ENCODE assay signal across 27 cellular contexts in the genomic region with DNA sequence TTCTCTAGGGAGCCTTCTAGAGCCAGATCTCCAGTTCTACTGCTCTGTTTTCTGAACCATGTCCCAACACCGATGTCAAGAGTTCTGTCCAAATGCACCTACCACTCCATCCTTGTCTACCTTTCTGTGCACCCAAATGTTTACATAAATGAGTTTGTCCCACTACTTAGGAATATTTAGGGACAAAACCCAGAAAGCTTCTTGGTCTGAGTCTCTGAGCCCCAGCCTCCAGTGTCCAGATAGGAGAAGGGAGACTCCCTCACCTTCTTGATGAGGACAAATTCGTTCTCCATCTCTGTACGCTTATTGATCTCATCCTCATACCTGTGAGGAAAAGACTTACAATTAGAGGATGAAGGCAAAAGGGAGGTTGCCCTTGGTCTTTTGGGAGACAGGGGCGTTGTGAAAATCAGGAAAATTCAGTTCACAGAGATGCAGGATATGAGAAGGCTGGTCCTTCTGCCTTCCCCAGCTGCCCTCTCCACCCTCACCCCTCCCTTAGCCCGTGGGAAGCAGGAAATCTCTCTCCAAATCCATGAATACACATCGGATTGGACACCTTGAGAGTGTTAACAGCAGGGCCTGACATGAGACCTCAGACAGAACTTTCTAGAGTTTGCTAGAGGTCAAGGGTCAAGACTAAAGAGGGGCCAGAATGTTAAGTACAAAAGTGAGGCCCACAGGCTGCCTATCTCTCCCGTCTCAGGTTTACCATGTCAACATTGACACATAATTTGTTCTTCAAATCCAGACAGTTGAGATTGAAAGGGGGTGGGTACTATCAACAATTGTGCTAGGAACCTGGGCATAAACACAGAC. TPM values are rescaled to one million over a fixed set of nuclear protein-coding genes. Genes with fewer than 3 reads are reported as not detected.
A peak's percentile ranks its signal among the peaks of the same experiment; 100 is the strongest.
DNase-seq lines count a peak whose midpoint lies in the region; ATAC-seq, FAIRE-seq and TF ChIP-seq lines count a peak whose summit lies in the region.
"Had no signal": no experiment of that assay in that cellular context is flagged by ENCODE, and none has a peak within 500 bp of the region (broad histone marks: within the 10 kb centered on the region; RNA-seq: fewer than 3 reads in every experiment).

No MANE protein-coding gene starts in this region.

- H2AFZ ChIP-seq in K562 (ENCODE audit: low read depth, low read length): no peak overlapping the region

- no peak for TF ChIP-seq EP300 in K562 (IDR thresholded peaks at IDR 0.05; ENCODE audit: low read length)

- H3K9me3 ChIP-seq in cardiac muscle cell (ENCODE audit: low read depth) (no peaks in the 10 kb centered on the region), K562 (replicated peaks; ENCODE audit: control insufficient read depth, insufficient read depth, low read depth, low read length) (no peaks in the 10 kb centered on the region)
- H3K9me3 ChIP-seq: left lung, mucosa of descending colon, neutrophil, upper lobe of right lung had no signal

- H3K4me1 ChIP-seq in cardiac muscle cell (ENCODE audit: low read depth) (peaks cover 8% of the 10 kb centered on the region), K562 (replicated peaks in 1 of 2; ENCODE audit: control insufficient read depth in 2 of 2, insufficient read depth in 2 of 2, low read length in 2 of 2) (peaks cover 20 to 39% of the 10 kb centered on the region in 2 experiments)
- H3K4me1 ChIP-seq: upper lobe of right lung had no signal

- CTCF ChIA-PET in K562 (lab: Yijun Ruan, JAX; ENCODE audit: low intra/inter-chr PET ratio): interaction anchor here (1.6 kb wide), 1 partner anchor 80 kb away, joined by 7 read pairs; no protein-coding TSS in a partner anchor

- peaks cover 3% of the 10 kb centered on the region for H3K9me1 ChIP-seq in K562 (ENCODE audit: control insufficient read depth, insufficient read depth, low read length)

- H3K4me1 Mint-ChIP-seq in nephron progenitor cell (peaks cover 35% of the 10 kb centered on the region), CD14-positive monocyte (peaks cover 8% of the 10 kb centered on the region)
- peaks cover 3% of the 10 kb centered on the region for H3K4me1 Mint-ChIP-seq in activated T-cell treated with anti-CD3 and anti-CD28 coated beads, Interleukin-2, amount 50 U/mL, for 4 hours (ENCODE audit: low read depth)
- H3K4me1 Mint-ChIP-seq in activated T-cell treated with anti-CD3 and anti-CD28 coated beads, Interleukin-2, amount 50 U/mL, for 24 hours (ENCODE audit: low read depth): peaks cover 9% of the 10 kb centered on the region

- TF ChIP-seq CTCF in cardiac muscle cell (IDR thresholded peaks at IDR 0.05; ENCODE audit: low read depth, low read length) (no peak), K562 (IDR thresholded peaks at IDR 0.05 in 2 of 3, conservative IDR thresholded peaks at IDR 0.05 in 1 of 3; ENCODE audit: insufficient read depth in 2 of 3, low read depth in 1 of 3, low read length in 3 of 3) (no peak), nephron progenitor cell (IDR thresholded peaks at IDR 0.05) (no peak), CD14-positive monocyte (IDR thresholded peaks at IDR 0.05) (no peak)

- peaks cover 6% of the 10 kb centered on the region; the same call in 1 of the 2 replicates for H4K20me1 ChIP-seq in K562 (replicated peaks; ENCODE audit: control insufficient read depth, insufficient read depth, low read length)

- POLR2A ChIA-PET in K562 (lab: Yijun Ruan, JAX): interaction anchor here (1.2 to 4.2 kb wide), 2 partner anchors 15 to 50 kb away, joined by 6 to 35 read pairs; partner anchors contain the start of gene KRT18

- peaks cover 3% of the 10 kb centered on the region for H3K27me3 Mint-ChIP-seq in nephron progenitor cell (ENCODE audit: low read depth, poor library complexity)
- peaks cover 2% of the 10 kb centered on the region for H3K27me3 Mint-ChIP-seq in activated T-cell treated with anti-CD3 and anti-CD28 coated beads, Interleukin-2, amount 50 U/mL, for 4 hours (ENCODE audit: low read depth)
- no peaks in the 10 kb centered on the region for H3K27me3 Mint-ChIP-seq in activated T-cell treated with anti-CD3 and anti-CD28 coated beads, Interleukin-2, amount 50 U/mL, for 24 hours
- peaks cover 0 to 3% (median 2%) of the 10 kb centered on the region in 3 donors for H3K27me3 Mint-ChIP-seq in CD14-positive monocyte (ENCODE audit: low read depth in 3 of 3)
- H3K27me3 Mint-ChIP-seq: stimulated activated naive CD8-positive, alpha-beta T cell treated with anti-CD3 and anti-CD28 coated beads, Interleukin-15, amount 100 ng/mL, for 72 hours had no signal

- 70% methylated on average over 7 of the region's 7 CpGs for WGBS in K562 (ENCODE audit: insufficient coverage, low coverage, missing lambda C conversion rate)

- H3K9ac ChIP-seq in K562 (ENCODE audit: insufficient read depth in 1 of 2, low read depth in 2 of 2, low read length in 2 of 2): peak overlapping the region in 1 of 2 experiments; percentile 59; a peak in 1 of 4 replicates

- FAIRE-seq in K562 (lab: Jason Lieb, UNC): no peak
- FAIRE-seq: G401.6, GM18507 had no signal

- H3K9me3 Mint-ChIP-seq in nephron progenitor cell: no peaks in the 10 kb centered on the region
- no peaks in the 10 kb centered on the region for H3K9me3 Mint-ChIP-seq in activated T-cell treated with anti-CD3 and anti-CD28 coated beads, Interleukin-2, amount 50 U/mL, for 4 hours
- H3K9me3 Mint-ChIP-seq in activated T-cell treated with anti-CD3 and anti-CD28 coated beads, Interleukin-2, amount 50 U/mL, for 24 hours: no peaks in the 10 kb centered on the region
- H3K9me3 Mint-ChIP-seq in CD14-positive monocyte: peaks cover 0 to 2% (median 0%) of the 10 kb centered on the region in 7 donors
- H3K9me3 Mint-ChIP-seq: activated naive CD4-positive, alpha-beta T cell treated with anti-CD3 and anti-CD28 coated beads, Interleukin-2, amount 10 ng/mL, durations not matched to agents 7 days and 5 days; central memory CD8-positive, alpha-beta T cell; immature natural killer cell; stimulated activated naive CD8-positive, alpha-beta T cell treated with anti-CD3 and anti-CD28 coated beads, Interleukin-15, amount 100 ng/mL, for 72 hours had no signal

- H3K27me3 ChIP-seq in cardiac muscle cell: no peaks in the 10 kb centered on the region
- H3K27me3 ChIP-seq in K562 (ENCODE audit: control insufficient read depth in 2 of 2, insufficient read depth in 2 of 2, low read length in 2 of 2): no peaks in the 10 kb centered on the region
- H3K27me3 ChIP-seq: foreskin keratinocyte, upper lobe of right lung had no signal

- peaks cover 41% of the 10 kb centered on the region for H3K79me2 ChIP-seq in K562 (ENCODE audit: control insufficient read depth, insufficient read depth, low read length)

- in situ Hi-C loops in K562 (cut with MboI): no loop called here

- peak overlapping the region; percentile 46 for H3K27ac ChIP-seq in cardiac muscle cell
- no peak overlapping the region for H3K27ac ChIP-seq in K562 (ENCODE audit: extremely low read depth, low read depth, low read length)
- H3K27ac ChIP-seq: C4-2B, foreskin keratinocyte, left lung, neutrophil, upper lobe of right lung had no signal

- H3K4me3 ChIP-seq in cardiac muscle cell: no peak overlapping the region
- H3K4me3 ChIP-seq in K562: no peak overlapping the region
- H3K4me3 ChIP-seq: mucosa of descending colon, upper lobe of right lung had no signal

- DNase-seq in cardiac muscle cell (ENCODE audit: low read depth in 1 of 2, low spot score in 1 of 2): no peak
- no peak for DNase-seq in cardiac septum (ENCODE audit: low spot score)
- DNase-seq in K562 (ENCODE audit: extremely low read depth in 1 of 4, low spot score in 3 of 4): no peak
- DNase-seq in nephron progenitor cell: no peak
- no peak for DNase-seq in NCI-H146 (lab: John Stamatoyannopoulos, UW)
- no peak for DNase-seq in activated T-cell treated with anti-CD3 and anti-CD28 coated beads, Interleukin-2, amount 50 U/mL, for 4 hours
- no peak for DNase-seq in activated T-cell treated with anti-CD3 and anti-CD28 coated beads, Interleukin-2, amount 50 U/mL, for 24 hours
- DNase-seq in CD14-positive monocyte (ENCODE audit: low spot score): no peak
- DNase-seq: activated CD4-positive, CD25-positive, alpha-beta regulatory T cell treated with anti-CD3 and anti-CD28 coated beads, Interleukin-2, amount 50 U/mL, for 72 hours; activated naive CD4-positive, alpha-beta T cell treated with anti-CD3 and anti-CD28 coated beads, Interleukin-2, amount 10 ng/mL, durations not matched to agents 7 days and 5 days; activated T-cell treated with anti-CD3 and anti-CD28 coated beads, Interleukin-2, amount 50 U/mL, for 1 hour; erythroblast; foreskin keratinocyte; immature natural killer cell; left lung; NCI-H1436 treated with DMSO at 0.1 percent for 48 hours; NCI-H524; stimulated activated naive CD8-positive, alpha-beta T cell treated with anti-CD3 and anti-CD28 coated beads, Interleukin-15, amount 100 ng/mL, for 72 hours; upper lobe of right lung had no signal

- H3K36me3 ChIP-seq in cardiac muscle cell (peaks cover 47% of the 10 kb centered on the region), K562 (ENCODE audit: control insufficient read depth, insufficient read depth, low read length) (peaks cover 60% of the 10 kb centered on the region; the same call in 2 of the 3 replicates)
- H3K36me3 ChIP-seq: neutrophil, upper lobe of right lung had no signal

- TF ChIP-seq RAD21 in K562 (CRISPR knock-in tag; conservative IDR thresholded peaks at IDR 0.05 in 1 of 2, IDR thresholded peaks at IDR 0.05 in 1 of 2): no peak

- H3K27ac Mint-ChIP-seq in nephron progenitor cell (peak overlapping the region; percentile 63), CD14-positive monocyte (no peak overlapping the region)
- H3K27ac Mint-ChIP-seq in activated T-cell treated with anti-CD3 and anti-CD28 coated beads, Interleukin-2, amount 50 U/mL, for 24 hours: no peak overlapping the region
- H3K27ac Mint-ChIP-seq: activated naive CD4-positive, alpha-beta T cell treated with anti-CD3 and anti-CD28 coated beads, Interleukin-2, amount 10 ng/mL, durations not matched to agents 7 days and 5 days; immature natural killer cell had no signal

- H3K4me3 Mint-ChIP-seq in nephron progenitor cell (peak overlapping the region; percentile 11), CD14-positive monocyte (no peak overlapping the region)
- H3K4me3 Mint-ChIP-seq in activated T-cell treated with anti-CD3 and anti-CD28 coated beads, Interleukin-2, amount 50 U/mL, for 4 hours: no peak overlapping the region
- no peak overlapping the region for H3K4me3 Mint-ChIP-seq in activated T-cell treated with anti-CD3 and anti-CD28 coated beads, Interleukin-2, amount 50 U/mL, for 24 hours
- H3K4me3 Mint-ChIP-seq: activated naive CD4-positive, alpha-beta T cell treated with anti-CD3 and anti-CD28 coated beads, Interleukin-2, amount 10 ng/mL, durations not matched to agents 7 days and 5 days; central memory CD8-positive, alpha-beta T cell; immature natural killer cell; stimulated activated naive CD8-positive, alpha-beta T cell treated with anti-CD3 and anti-CD28 coated beads, Interleukin-15, amount 100 ng/mL, for 72 hours had no signal

- no peak for ATAC-seq in K562
- ATAC-seq in activated T-cell treated with anti-CD3 and anti-CD28 coated beads, Interleukin-2, amount 50 U/mL, for 4 hours: no peak
- ATAC-seq: foreskin keratinocyte; left lung; mucosa of descending colon; stimulated activated naive CD8-positive, alpha-beta T cell treated with anti-CD3 and anti-CD28 coated beads, Interleukin-15, amount 100 ng/mL, for 72 hours; upper lobe of right lung had no signal

- TSS peak; percentile 8 for BruUV-seq in K562 (replicated peaks; lab: Mats Ljungman, UMichigan)

- H3K36me3 Mint-ChIP-seq in nephron progenitor cell (ENCODE audit: low read depth) (peaks cover 29% of the 10 kb centered on the region), CD14-positive monocyte (no peaks in the 10 kb centered on the region)
- H3K36me3 Mint-ChIP-seq in activated T-cell treated with anti-CD3 and anti-CD28 coated beads, Interleukin-2, amount 50 U/mL, for 4 hours (ENCODE audit: insufficient read depth): no peaks in the 10 kb centered on the region
- no peaks in the 10 kb centered on the region for H3K36me3 Mint-ChIP-seq in activated T-cell treated with anti-CD3 and anti-CD28 coated beads, Interleukin-2, amount 50 U/mL, for 24 hours (ENCODE audit: low read depth)
- H3K36me3 Mint-ChIP-seq: activated naive CD4-positive, alpha-beta T cell treated with anti-CD3 and anti-CD28 coated beads, Interleukin-2, amount 10 ng/mL, durations not matched to agents 7 days and 5 days; immature natural killer cell had no signal

- no peak for TF ChIP-seq POLR2A in K562 (conservative IDR thresholded peaks at IDR 0.05)

- H3K4me2 ChIP-seq in K562 (ENCODE audit: insufficient read depth, low read length): no peak overlapping the region

- intact Hi-C loops in cardiac septum (cut with DNase I): no loop called here
- intact Hi-C loops in K562 (cut with micrococcal nuclease): no loop called here
- intact Hi-C loops in CD14-positive monocyte (cut with micrococcal nuclease): no loop called here

RNA-seq across cellular contexts. Expression of gene KRT8, which starts 3.8 kb away (rescaled TPM):
- total RNA-seq in cardiac muscle cell (480 and 946 TPM in 2 replicates), cardiac septum (82.2 TPM), K562 (2014; rRNA removed) (262 and 326 TPM in 2 replicates), K562 (2014; rRNA removed; fragmentation: Illumina TruSeq; extraction: Trizol) (157 and 159 TPM in 2 replicates), K562 (2015; rRNA removed; fragmentation: Illumina TruSeq; extraction: Trizol) (193 and 197 TPM in 2 replicates), K562 (2021) (364 and 392 TPM in 2 replicates)
- polyA plus RNA-seq in cardiac muscle cell (728 and 1,480 TPM in 2 replicates), K562 (2011; rRNA removed) (616 and 661 TPM in 2 replicates), K562 (2014; fragmentation: Illumina TruSeq; extraction: Trizol) (260 and 315 TPM in 2 replicates), K562 (2014; fragmentation: Nextera tagmentation; extraction: Ambion mirVana) (10 to 100 TPM; 41.5 to 49.8 TPM), K562 (2014; rRNA removed) (388 and 435 TPM in 2 replicates), CD14-positive monocyte (under 1 TPM in 1 of 2 donors, not detected in 1; 0.39 TPM)
- 132 and 303 TPM in 2 replicates for total RNA-seq in K562 (2011; cell fraction: chromatin; rRNA removed; ENCODE audit: low replicate concordance)
- total RNA-seq in K562 (2011; cell fraction: nucleolus; rRNA removed): 225 and 301 TPM in 2 replicates
- 196 and 242 TPM in 2 replicates for total RNA-seq in K562 (2011; cell fraction: nucleoplasm; rRNA removed)
- polyA plus RNA-seq in K562 (2011; cell fraction: cytosol; rRNA removed): 730 and 1,428 TPM in 2 replicates
- polyA plus RNA-seq in K562 (2011; cell fraction: nucleus; rRNA removed): 253 and 293 TPM in 2 replicates
- polyA plus RNA-seq in K562 (2012): 420 and 432 TPM in 2 replicates
- 930 and 1,077 TPM in 2 replicates for polyA minus RNA-seq in K562 (2011; rRNA and poly(A)+ RNA removed)
- polyA minus RNA-seq in K562 (2011; cell fraction: cytosol; rRNA and poly(A)+ RNA removed): 578 and 629 TPM in 2 replicates
- 134 and 183 TPM in 2 replicates for polyA minus RNA-seq in K562 (2011; cell fraction: nucleus; rRNA and poly(A)+ RNA removed)
- 1 to 10 TPM; 4.2 to 6.0 (median 4.5) TPM for total RNA-seq in activated T-cell treated with anti-CD3 and anti-CD28 coated beads, Interleukin-2, amount 50 U/mL, for 4 hours
- polyA plus RNA-seq: immature natural killer cell had no signal

RNA-seq across cellular contexts. Expression of gene KRT18, which starts 47.8 kb away (rescaled TPM):
- 310 and 601 TPM in 2 replicates for total RNA-seq in cardiac muscle cell
- 472 and 838 TPM in 2 replicates for polyA plus RNA-seq in cardiac muscle cell
- 10.7 TPM for total RNA-seq in cardiac septum
- total RNA-seq in K562 (2011; cell fraction: chromatin; rRNA removed; ENCODE audit: low replicate concordance): 104 and 217 TPM in 2 replicates
- total RNA-seq in K562 (2011; cell fraction: nucleolus; rRNA removed): 123 and 155 TPM in 2 replicates
- total RNA-seq in K562 (2011; cell fraction: nucleoplasm; rRNA removed): 141 and 184 TPM in 2 replicates
- total RNA-seq in K562 (2014; rRNA removed): 486 and 561 TPM in 2 replicates
- total RNA-seq in K562 (2014; rRNA removed; fragmentation: Illumina TruSeq; extraction: Trizol): 206 and 246 TPM in 2 replicates
- total RNA-seq in K562 (2015; rRNA removed; fragmentation: Illumina TruSeq; extraction: Trizol): 279 and 281 TPM in 2 replicates
- 332 and 346 TPM in 2 replicates for total RNA-seq in K562 (2021)
- polyA plus RNA-seq in K562 (2011; rRNA removed): 349 and 358 TPM in 2 replicates
- polyA plus RNA-seq in K562 (2011; cell fraction: cytosol; rRNA removed): 448 and 603 TPM in 2 replicates
- polyA plus RNA-seq in K562 (2011; cell fraction: nucleus; rRNA removed): 384 and 542 TPM in 2 replicates
- polyA plus RNA-seq in K562 (2012): 369 and 519 TPM in 2 replicates
- 323 and 346 TPM in 2 replicates for polyA plus RNA-seq in K562 (2014; fragmentation: Illumina TruSeq; extraction: Trizol)
- 10 to 100 TPM; 26.3 to 34.2 TPM for polyA plus RNA-seq in K562 (2014; fragmentation: Nextera tagmentation; extraction: Ambion mirVana)
- 231 and 235 TPM in 2 replicates for polyA plus RNA-seq in K562 (2014; rRNA removed)
- 306 and 320 TPM in 2 replicates for polyA minus RNA-seq in K562 (2011; rRNA and poly(A)+ RNA removed)
- polyA minus RNA-seq in K562 (2011; cell fraction: cytosol; rRNA and poly(A)+ RNA removed): 439 and 476 TPM in 2 replicates
- 86.2 and 137 TPM in 2 replicates for polyA minus RNA-seq in K562 (2011; cell fraction: nucleus; rRNA and poly(A)+ RNA removed)
- total RNA-seq in activated T-cell treated with anti-CD3 and anti-CD28 coated beads, Interleukin-2, amount 50 U/mL, for 4 hours: 10 to 100 TPM; 11.8 to 15.6 (median 15.0) TPM
- polyA plus RNA-seq in CD14-positive monocyte: under 1 TPM; 0.16 to 0.25 TPM

RNA-seq across cellular contexts. Expression of gene KRT78, which starts 52.3 kb away (rescaled TPM):
- total RNA-seq in cardiac muscle cell (not detected in 2 replicates), cardiac septum (not detected), K562 (2014; rRNA removed) (not detected in 2 replicates), K562 (2014; rRNA removed; fragmentation: Illumina TruSeq; extraction: Trizol) (not detected in 2 replicates), K562 (2015; rRNA removed; fragmentation: Illumina TruSeq; extraction: Trizol) (not detected in 2 replicates), K562 (2021) (not detected in 2 replicates)
- polyA plus RNA-seq in cardiac muscle cell (not detected in 2 replicates), K562 (2011; rRNA removed) (0.08 TPM in 1 of 2 replicates, not detected in the other), K562 (2014; fragmentation: Illumina TruSeq; extraction: Trizol) (not detected in 2 replicates), K562 (2014; fragmentation: Nextera tagmentation; extraction: Ambion mirVana) (not detected), K562 (2014; rRNA removed) (not detected in 2 replicates), CD14-positive monocyte (not detected)
- total RNA-seq in K562 (2011; cell fraction: chromatin; rRNA removed; ENCODE audit: low replicate concordance): not detected in 2 replicates
- not detected in 2 replicates for total RNA-seq in K562 (2011; cell fraction: nucleolus; rRNA removed)
- total RNA-seq in K562 (2011; cell fraction: nucleoplasm; rRNA removed): not detected in 2 replicates
- not detected in 2 replicates for polyA plus RNA-seq in K562 (2011; cell fraction: cytosol; rRNA removed)
- polyA plus RNA-seq in K562 (2011; cell fraction: nucleus; rRNA removed): not detected in 2 replicates
- not detected in 2 replicates for polyA plus RNA-seq in K562 (2012)
- not detected in 2 replicates for polyA minus RNA-seq in K562 (2011; rRNA and poly(A)+ RNA removed)
- not detected in 2 replicates for polyA minus RNA-seq in K562 (2011; cell fraction: cytosol; rRNA and poly(A)+ RNA removed)
- polyA minus RNA-seq in K562 (2011; cell fraction: nucleus; rRNA and poly(A)+ RNA removed): not detected in 2 replicates
- not detected for total RNA-seq in activated T-cell treated with anti-CD3 and anti-CD28 coated beads, Interleukin-2, amount 50 U/mL, for 4 hours
- total RNA-seq: H4, left lung, mucosa of descending colon, renal cortical epithelial cell, upper lobe of right lung had no signal

Comparison
In these comparisons a context has a peak if more than half of its experiments do, and no peak if none do; other contexts are left out.
1. RNA of gene KRT8, which starts 3.8 kb away (total RNA-seq): 480 to 946 TPM in cardiac muscle cell, 132 to 392 TPM in K562 and 82.2 TPM in cardiac septum (single experiment); 4.2 to 6.0 TPM in activated T-cell treated with anti-CD3 and anti-CD28 coated beads, Interleukin-2, amount 50 U/mL, for 4 hours; every median in the first group is over 10 times any median in the second.